In the genomic region with DNA sequence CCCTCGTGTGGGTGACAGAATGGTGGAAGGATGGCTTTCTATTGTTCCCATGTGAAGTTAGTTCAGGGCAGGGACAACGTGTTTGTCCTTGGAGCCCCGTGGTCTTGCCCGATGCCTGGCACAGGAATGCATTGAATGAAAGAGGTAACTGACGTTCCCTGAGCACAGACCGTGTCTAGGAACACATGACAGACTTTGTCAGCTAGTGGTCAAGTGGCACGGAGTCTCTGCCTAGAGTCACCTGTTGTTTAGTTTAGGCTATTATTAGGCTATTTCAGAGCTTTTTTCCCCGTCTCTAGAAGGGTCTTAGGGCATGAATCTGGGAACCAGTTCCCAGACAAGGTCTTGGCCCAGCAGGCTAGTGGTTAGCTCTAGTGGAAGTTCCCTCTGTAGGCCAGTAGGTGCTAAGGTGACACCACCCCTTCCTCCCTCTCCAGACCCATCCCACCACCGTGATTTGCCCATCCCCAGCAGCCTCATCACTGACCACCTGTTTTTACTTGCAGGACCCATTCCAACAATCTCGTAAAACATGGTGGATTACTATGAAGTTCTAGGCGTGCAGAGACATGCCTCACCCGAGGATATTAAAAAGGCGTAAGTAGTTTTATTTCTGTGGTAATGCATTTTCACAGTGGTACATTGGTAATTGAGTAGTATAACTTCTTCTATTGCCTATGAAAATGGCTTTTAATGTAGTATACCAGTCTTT, we compare ENCODE assay signal across 12 cellular contexts. TPM values are rescaled to one million over a fixed set of nuclear protein-coding genes. Genes with fewer than 3 reads are reported as not detected.
A peak's percentile ranks its signal among the peaks of the same experiment; 100 is the strongest.
DNase-seq lines count a peak whose midpoint lies in the region; ATAC-seq, FAIRE-seq and TF ChIP-seq lines count a peak whose summit lies in the region.
"Had no signal": no experiment of that assay in that cellular context is flagged by ENCODE, and none has a peak within 500 bp of the region (broad histone marks: within the 10 kb centered on the region; RNA-seq: fewer than 3 reads in every experiment).

No MANE protein-coding gene starts in this region.

- peak overlapping the region in 2 of 4 donors; percentile 22 to 23 for H3K4me3 Mint-ChIP-seq in CD4-positive, CD25-positive, alpha-beta regulatory T cell
- H3K4me3 Mint-ChIP-seq: CD8-positive, alpha-beta T cell had no signal

- H3K9ac ChIP-seq in HCT116 (ENCODE audit: low read length) (no peak overlapping the region), GM12878 (ENCODE audit: control insufficient read depth, insufficient read depth, low read length) (no peak overlapping the region), keratinocyte (ENCODE audit: control insufficient read depth, extremely low read depth, insufficient read depth, low read length) (no peak overlapping the region)

- H3K9me3 ChIP-seq in CD4-positive, CD25-positive, alpha-beta regulatory T cell (ENCODE audit: control insufficient read depth in 2 of 2, low read length in 2 of 2), result no peaks in the 10 kb centered on the region
- no peaks in the 10 kb centered on the region for H3K9me3 ChIP-seq in HCT116 (ENCODE audit: control insufficient read depth in 1 of 2, insufficient read depth in 1 of 2, low read depth in 1 of 2, low read length in 2 of 2)
- no peaks in the 10 kb centered on the region for H3K9me3 ChIP-seq in GM12878 (replicated peaks; ENCODE audit: control insufficient read depth, insufficient read depth, low read length)
- H3K9me3 ChIP-seq in keratinocyte (ENCODE audit: control insufficient read depth, low read depth, low read length), result no peaks in the 10 kb centered on the region

- no peaks in the 10 kb centered on the region for H3K9me2 ChIP-seq in HCT116 (ENCODE audit: insufficient read depth)

- peaks cover 4% of the 10 kb centered on the region for H3K9me1 ChIP-seq in keratinocyte (ENCODE audit: control insufficient read depth, extremely low read depth, insufficient read depth, low read length)

- H3K36me3 ChIP-seq in CD4-positive, CD25-positive, alpha-beta regulatory T cell (ENCODE audit: control insufficient read depth, insufficient read depth, low read length), result peaks cover 57% of the 10 kb centered on the region
- peaks cover 11 to 30% of the 10 kb centered on the region in 2 experiments; a peak in 3 of 4 replicates for H3K36me3 ChIP-seq in HCT116 (ENCODE audit: control insufficient read depth in 1 of 2, insufficient read depth in 2 of 2, low read length in 2 of 2)
- peaks cover 15 to 16% of the 10 kb centered on the region in 2 experiments for H3K36me3 ChIP-seq in GM12878 (ENCODE audit: control insufficient read depth in 2 of 2, insufficient read depth in 2 of 2, low read length in 1 of 2)
- peaks cover 26 to 33% of the 10 kb centered on the region in 2 experiments for H3K36me3 ChIP-seq in keratinocyte (ENCODE audit: control insufficient read depth in 2 of 2, extremely low read depth in 1 of 2, insufficient read depth in 2 of 2, low read length in 2 of 2)

- H3K27ac Mint-ChIP-seq in CD4-positive, CD25-positive, alpha-beta regulatory T cell, result peak overlapping the region; percentile 52 to 94 (median 55)

- TF ChIP-seq RAD21 in HCT116 (IDR thresholded peaks at IDR 0.05; ENCODE audit: low read depth) (no peak), GM12878 (IDR thresholded peaks at IDR 0.05; ENCODE audit: insufficient read depth, low read depth, low read length) (no peak)

- no peaks in the 10 kb centered on the region for H3K27me3 Mint-ChIP-seq in CD4-positive, CD25-positive, alpha-beta regulatory T cell

- H3K4me1 ChIP-seq in CD4-positive, CD25-positive, alpha-beta regulatory T cell (ENCODE audit: control insufficient read depth, insufficient read depth, low read length, poor library complexity, severe bottlenecking), result peaks cover 38% of the 10 kb centered on the region
- H3K4me1 ChIP-seq in HCT116 (ENCODE audit: control insufficient read depth in 1 of 2, insufficient read depth in 2 of 2, low read length in 2 of 2), result peaks cover 0 to 12% of the 10 kb centered on the region in 2 experiments; a peak in 2 of 4 replicates
- peaks cover 14% of the 10 kb centered on the region for H3K4me1 ChIP-seq in GM12878 (ENCODE audit: control insufficient read depth, insufficient read depth, low read length)
- H3K4me1 ChIP-seq in keratinocyte (ENCODE audit: control insufficient read depth, extremely low read depth, insufficient read depth, low read length), result peaks cover 51% of the 10 kb centered on the region

- no peak for ATAC-seq in CD4-positive, CD25-positive, alpha-beta regulatory T cell (ENCODE audit: low read depth in 2 of 2)
- ATAC-seq in HCT116, result peak; percentile 46; the same call in 1 of the 2 replicates
- peak; percentile 13 for ATAC-seq in GM12878
- ATAC-seq in HG02759 (IDR thresholded peaks at IDR 0.05; ENCODE audit: unreplicated experiment), result no peak
- ATAC-seq: CD8-positive, alpha-beta T cell had no signal

- TF ChIP-seq CTCF in HCT116 (IDR thresholded peaks at IDR 0.05 in 2 of 3, conservative IDR thresholded peaks at IDR 0.05 in 1 of 3; ENCODE audit: borderline replicate concordance in 1 of 3, insufficient read depth in 1 of 3, low read depth in 2 of 3, low read length in 2 of 3), result 0 out of 6 replicates have a peak, but pooled peaks of 1 of the 3 experiments have one; percentile 6
- TF ChIP-seq CTCF in GM12878 (IDR thresholded peaks at IDR 0.05 in 2 of 3, conservative IDR thresholded peaks at IDR 0.05 in 1 of 3; ENCODE audit: control insufficient read depth in 2 of 3, extremely low read depth in 1 of 3, insufficient read depth in 1 of 3, low read depth in 3 of 3, low read length in 3 of 3), result no peak
- TF ChIP-seq CTCF in keratinocyte (optimal IDR thresholded peaks at IDR 0.05 in 1 of 3, IDR thresholded peaks at IDR 0.05 in 1 of 3, conservative IDR thresholded peaks at IDR 0.05 in 1 of 3; ENCODE audit: extremely low read depth in 1 of 3, insufficient read depth in 2 of 3, low read length in 3 of 3), result no peak

- H3K79me2 ChIP-seq in HCT116 (ENCODE audit: insufficient read depth, low read length), result peaks cover 100% of the 10 kb centered on the region
- peaks cover 60% of the 10 kb centered on the region for H3K79me2 ChIP-seq in GM12878 (ENCODE audit: control insufficient read depth, insufficient read depth, low read length)
- H3K79me2 ChIP-seq in keratinocyte (ENCODE audit: control insufficient read depth, insufficient read depth, low read length), result peaks cover 99% of the 10 kb centered on the region

- peaks cover 26 to 68% (median 49%) of the 10 kb centered on the region in 4 donors for H3K4me1 Mint-ChIP-seq in CD4-positive, CD25-positive, alpha-beta regulatory T cell

- no TSS peak for BruUV-seq in HCT116 (replicated peaks; lab: Mats Ljungman, UMichigan)
- BruUV-seq in GM12878 (replicated peaks; lab: Mats Ljungman, UMichigan), result no TSS peak

- DNase-seq in CD4-positive, CD25-positive, alpha-beta regulatory T cell, result no peak
- DNase-seq in HCT116 (ENCODE audit: low read depth, low spot score) (no peak), GM12878 (ENCODE audit: low read depth, low spot score) (no peak), keratinocyte (ENCODE audit: low read depth, low spot score) (no peak), cortex of kidney (lab: John Stamatoyannopoulos, UW) (no peak), cerebellum (ENCODE audit: low spot score) (no peak), SHP77 (lab: John Stamatoyannopoulos, UW) (no peak)
- DNase-seq: CD8-positive, alpha-beta T cell; NCI-H1436 treated with DMSO at 0.1 percent for 48 hours; nucleus accumbens; stimulated activated naive CD4-positive, alpha-beta T cell treated with Interleukin-2 at 50 U/mL for 16 hours had no signal

- no peak overlapping the region for H3K4me2 ChIP-seq in HCT116 (ENCODE audit: low read length)
- peak overlapping the region; percentile 13; the same call in 1 of the 2 replicates for H3K4me2 ChIP-seq in GM12878 (ENCODE audit: control insufficient read depth, insufficient read depth)
- no peak overlapping the region for H3K4me2 ChIP-seq in keratinocyte (ENCODE audit: control insufficient read depth, extremely low read depth, insufficient read depth, low read depth, low read length)

- dilution Hi-C loops in keratinocyte (cut with MboI; ENCODE audit: extremely low pct_ligation_motif_present, low sequenced_read_pairs), result no loop called here

- POLR2A ChIA-PET in HCT116 (lab: Charles Lee), result no interaction called here
- POLR2A ChIA-PET in GM12878 (lab: Charles Lee), result interaction anchor here (0.7 kb wide), 1 partner anchor 18 kb away, joined by 3 read pairs; no protein-coding TSS in a partner anchor

- CTCF ChIA-PET in HCT116 (lab: Charles Lee) (interaction anchor here (1.2 kb wide), 1 partner anchor 19 kb away, joined by 3 read pairs; no protein-coding TSS in a partner anchor), GM12878 (lab: Yijun Ruan, JAX) (interaction anchor here (1.3 to 1.5 kb wide), 3 partner anchors 20 to 28 kb away, joined by 3 to 6 read pairs (median 3); no protein-coding TSS in a partner anchor)

- peak overlapping the region; percentile 42 for H3K4me3 ChIP-seq in CD4-positive, CD25-positive, alpha-beta regulatory T cell (ENCODE audit: low read depth, low read length)
- H3K4me3 ChIP-seq in HCT116 (replicated peaks in 1 of 2; ENCODE audit: low read depth in 1 of 2, low read length in 2 of 2) (no peak overlapping the region), GM12878 (no peak overlapping the region), keratinocyte (ENCODE audit: control insufficient read depth in 2 of 3, extremely low read depth in 1 of 3, insufficient read depth in 2 of 3, low read depth in 1 of 3, low read length in 3 of 3) (no peak overlapping the region)

- H3K9me3 Mint-ChIP-seq in CD4-positive, CD25-positive, alpha-beta regulatory T cell, result peaks cover 0 to 1% (median 0%) of the 10 kb centered on the region in 7 donors
- H3K9me3 Mint-ChIP-seq: CD8-positive, alpha-beta T cell had no signal

- intact Hi-C loops in HCT116 (cut with micrococcal nuclease) (no loop called here), GM12878 (cut with micrococcal nuclease; ENCODE audit: unreplicated experiment) (loop anchor here (10.0 kb wide), 1 partner anchor 343 kb away; a partner anchor contains a TSS)

- in situ Hi-C loops in GM12878 (cut with MboI), result no loop called here

- H2AFZ ChIP-seq in HCT116 (ENCODE audit: low read depth, low read length, poor library complexity, severe bottlenecking) (no peak overlapping the region), GM12878 (ENCODE audit: control insufficient read depth, low read depth, low read length) (no peak overlapping the region), keratinocyte (ENCODE audit: control insufficient read depth, low read length) (no peak overlapping the region)

- WGBS in GM12878 (ENCODE audit: insufficient coverage, insufficient replicate concordance, low lambda C conversion rate, missing lambda C conversion rate), result 77% methylated on average over 13 of the region's 13 CpGs

- RAD21 ChIA-PET in HCT116 (lab: Charles Lee; ENCODE audit: low non-redundant PET in 1 of 2, low total read pairs in 2 of 2, uncharacterized antibody in 2 of 2, unreplicated experiment in 2 of 2) (no interaction called here), GM12878 (lab: Charles Lee; ENCODE audit: unreplicated experiment) (interaction anchor here (0.9 to 1.0 kb wide), 2 partner anchors 20 to 22 kb away, joined by 3 to 4 read pairs; a partner anchor contains a TSS)

- no peaks in the 10 kb centered on the region for H3K27me3 ChIP-seq in CD4-positive, CD25-positive, alpha-beta regulatory T cell (ENCODE audit: control insufficient read depth, insufficient read depth, low read length)
- H3K27me3 ChIP-seq in HCT116 (ENCODE audit: insufficient read depth, low read length) (no peaks in the 10 kb centered on the region), GM12878 (replicated peaks in 1 of 2; ENCODE audit: control insufficient read depth in 2 of 2, insufficient read depth in 2 of 2, low read length in 1 of 2) (no peaks in the 10 kb centered on the region), keratinocyte (ENCODE audit: control insufficient read depth, extremely low read depth, insufficient read depth, low read length) (no peaks in the 10 kb centered on the region)

- no peak overlapping the region for H3K27ac ChIP-seq in CD4-positive, CD25-positive, alpha-beta regulatory T cell (ENCODE audit: insufficient read depth, low read length, poor library complexity, severe bottlenecking)
- no peak overlapping the region for H3K27ac ChIP-seq in HCT116 (ENCODE audit: low read depth, low read length)
- H3K27ac ChIP-seq in GM12878 (ENCODE audit: control insufficient read depth, insufficient read depth), result peak overlapping the region; percentile 28
- H3K27ac ChIP-seq in keratinocyte (ENCODE audit: control insufficient read depth, insufficient read depth, low read length), result peak overlapping the region; percentile 2

- SMC1A ChIA-PET in GM12878 (lab: Charles Lee; ENCODE audit: uncharacterized antibody, unreplicated experiment), result interaction anchor here (1.2 kb wide), 2 partner anchors 11 to 20 kb away, joined by 3 read pairs; no protein-coding TSS in a partner anchor

- TF ChIP-seq EP300 in GM12878 (IDR thresholded peaks at IDR 0.05; ENCODE audit: borderline replicate concordance in 1 of 2, control insufficient read depth in 1 of 2, low read depth in 2 of 2, low read length in 2 of 2), result no peak

- FAIRE-seq in GM12878 (lab: Jason Lieb, UNC) (no peak), keratinocyte (lab: Jason Lieb, UNC) (peak; percentile 53)

- H4K20me1 ChIP-seq in HCT116 (ENCODE audit: insufficient read depth) (peaks cover 34% of the 10 kb centered on the region), GM12878 (ENCODE audit: control insufficient read depth, insufficient read depth) (no peaks in the 10 kb centered on the region), keratinocyte (ENCODE audit: control insufficient read depth, extremely low read depth, insufficient read depth, low read length) (peaks cover 64% of the 10 kb centered on the region)

- TF ChIP-seq POLR2A in HCT116 (IDR thresholded peaks at IDR 0.05; ENCODE audit: borderline replicate concordance, extremely low read depth, insufficient read depth, insufficient read length), result no peak
- TF ChIP-seq POLR2A in GM12878 (IDR thresholded peaks at IDR 0.05; ENCODE audit: low read depth, low read length), result no peak

- peaks cover 48% of the 10 kb centered on the region for H3K36me3 Mint-ChIP-seq in CD4-positive, CD25-positive, alpha-beta regulatory T cell

RNA-seq across cellular contexts. Expression of a gene that starts 21.4 kb away (rescaled TPM):
- 250 TPM for total RNA-seq in CD4-positive, CD25-positive, alpha-beta regulatory T cell
- 100 to 1,000 TPM; 115 to 123 (median 119) TPM for polyA plus RNA-seq in CD4-positive, CD25-positive, alpha-beta regulatory T cell
- total RNA-seq in HCT116 (2021; ENCODE audit: unreplicated experiment) (82.5 TPM), GM12878 (2014; rRNA removed) (34.5 and 42.0 TPM in 2 replicates), GM12878 (2014; rRNA removed; fragmentation: Illumina TruSeq; extraction: Trizol) (51.7 and 53.6 TPM in 2 replicates), GM12878 (2021) (49.0 and 52.5 TPM in 2 replicates), cerebellum (100 TPM)
- 49.6 and 52.8 TPM in 2 replicates for polyA plus RNA-seq in HCT116 (2012)
- total RNA-seq in GM12878 (2013; cell fraction: nucleolus; rRNA removed), result 97.5 and 113 TPM in 2 replicates
- 27.3 TPM for polyA plus RNA-seq in GM12878 (2011; ENCODE audit: low read depth)
- polyA plus RNA-seq in GM12878 (2011; rRNA removed) (56.7 and 60.3 TPM in 2 replicates), GM12878 (2014; fragmentation: Illumina TruSeq; extraction: Trizol) (66.0 and 66.9 TPM in 2 replicates), GM12878 (2014; fragmentation: Nextera tagmentation; extraction: Ambion mirVana) (10 to 100 TPM; 38.1 to 38.2 TPM), GM12878 (2014; rRNA removed) (46.7 and 48.4 TPM in 2 replicates), GM12878 (2016; fragmentation: Nextera tagmentation; extraction: Ambion mirVana) (100 to 1,000 TPM; 107 to 117 TPM), keratinocyte (76.8 to 163 TPM (median 152 TPM) in 3 replicates)
- 20.9 and 21.0 TPM in 2 replicates for polyA plus RNA-seq in GM12878 (2011; cell fraction: cytosol; rRNA removed)
- 43.3 and 59.8 TPM in 2 replicates for polyA plus RNA-seq in GM12878 (2011; cell fraction: nucleus; rRNA removed)
- 40.9 and 45.0 TPM in 2 replicates for polyA plus RNA-seq in GM12878 (2012)
- polyA minus RNA-seq in GM12878 (2011; rRNA and poly(A)+ RNA removed), result 19.4 and 24.1 TPM in 2 replicates
- 13.8 and 14.2 TPM in 2 replicates for polyA minus RNA-seq in GM12878 (2011; cell fraction: cytosol; rRNA and poly(A)+ RNA removed)
- polyA minus RNA-seq in GM12878 (2011; cell fraction: nucleus; rRNA and poly(A)+ RNA removed), result 18.9 and 38.2 TPM in 2 replicates
- polyA plus RNA-seq in keratinocyte (2011; ENCODE audit: low read depth), result 296 TPM
- polyA plus RNA-seq in keratinocyte (2011; cell fraction: cytosol; rRNA removed), result 119 and 167 TPM in 2 replicates
- polyA plus RNA-seq in keratinocyte (2011; cell fraction: nucleus; rRNA removed), result 115 and 161 TPM in 2 replicates
- 190 TPM in 2 replicates for polyA plus RNA-seq in keratinocyte (2012; ENCODE audit: low replicate concordance)
- polyA minus RNA-seq in keratinocyte, result 26.5 to 60.8 TPM (median 29.4 TPM) in 3 replicates
- polyA minus RNA-seq in keratinocyte (2011; cell fraction: cytosol; rRNA and poly(A)+ RNA removed), result 69.4 TPM
- 49.7 and 85.1 TPM in 2 replicates for polyA minus RNA-seq in keratinocyte (2011; cell fraction: nucleus; rRNA and poly(A)+ RNA removed)

Comparison
In these comparisons a context has a peak if more than half of its experiments do, and no peak if none do; other contexts are left out.
1. ATAC-seq: peak in HCT116 (single experiment) and GM12878 (single experiment); none in CD4-positive, CD25-positive, alpha-beta regulatory T cell (0 of 2) and HG02759 (single experiment).
2. H3K27ac ChIP-seq: peak in GM12878 (single experiment) and keratinocyte (single experiment); none in CD4-positive, CD25-positive, alpha-beta regulatory T cell (single experiment) and HCT116 (single experiment).